In the genomic region with DNA sequence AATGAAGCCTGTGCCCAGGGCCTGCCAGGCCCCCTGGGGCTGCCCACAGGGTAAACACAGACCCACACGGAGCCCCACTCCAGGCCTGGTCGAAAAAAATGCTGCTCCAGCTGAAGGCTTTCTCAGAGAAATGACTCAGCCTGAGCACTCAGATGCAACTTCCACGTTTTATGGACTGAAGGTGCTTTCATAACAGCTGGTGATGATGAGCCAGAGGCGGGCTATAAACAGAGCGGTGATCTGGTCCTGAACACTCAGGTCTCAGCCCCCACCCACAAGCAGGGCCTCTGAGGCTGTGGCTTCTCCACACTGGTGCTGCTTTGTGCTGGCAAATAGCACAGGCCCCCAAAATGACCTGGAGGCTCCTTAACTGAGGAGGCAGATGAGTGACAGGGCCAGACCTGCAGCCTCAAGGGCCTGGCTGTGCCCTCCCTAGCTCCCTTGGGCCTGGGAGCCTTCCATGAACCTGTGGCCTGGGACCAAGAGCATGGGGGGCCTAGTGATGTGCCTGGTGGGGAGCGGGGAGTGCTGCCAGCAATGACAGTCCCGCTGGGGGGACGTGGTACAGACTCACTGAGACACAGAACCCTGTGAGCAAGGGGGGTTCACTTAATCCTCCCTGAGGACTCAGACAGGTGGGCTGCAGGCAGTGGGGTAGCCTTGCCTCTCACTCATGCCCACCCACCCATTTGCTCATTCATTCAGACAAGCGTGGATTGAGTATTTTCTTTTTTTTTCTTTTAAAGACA, we compare ENCODE assay signal across 8 cellular contexts. TPM values are rescaled to one million over a fixed set of nuclear protein-coding genes. Genes with fewer than 3 reads are reported as not detected.
A peak's percentile ranks its signal among the peaks of the same experiment; 100 is the strongest.
DNase-seq lines count a peak whose midpoint lies in the region; ATAC-seq and TF ChIP-seq lines count a peak whose summit lies in the region.

No MANE protein-coding gene starts in this region.

- in situ Hi-C loops in transverse colon (cut with MboI; ENCODE audit: low pct_ligation_motif_present in 1 of 4, low pct_unique_long_range_greater_than_20kb in 1 of 4, low sequenced_read_pairs in 3 of 4), result no loop called here

- no peak for TF ChIP-seq CTCF in fibroblast of villous mesenchyme (IDR thresholded peaks at IDR 0.05; ENCODE audit: insufficient read depth, low read depth, low read length)
- no peak for TF ChIP-seq CTCF in transverse colon (IDR thresholded peaks at IDR 0.05)

- no peaks in the 10 kb centered on the region for H3K27me3 ChIP-seq in transverse colon

- ATAC-seq in GM19467 (IDR thresholded peaks at IDR 0.05; ENCODE audit: unreplicated experiment), result peak; percentile 51
- peak; percentile 96 for ATAC-seq in HG03442 (IDR thresholded peaks at IDR 0.05; ENCODE audit: unreplicated experiment)

- no peaks in the 10 kb centered on the region for H3K36me3 ChIP-seq in transverse colon

- H3K27ac ChIP-seq in transverse colon, result peak overlapping the region in 2 of 4 donors; percentile 29 to 47

- H3K4me3 ChIP-seq in fibroblast of villous mesenchyme (ENCODE audit: low read depth, low read length), result no peak overlapping the region
- no peak overlapping the region for H3K4me3 ChIP-seq in transverse colon

- DNase-seq in GM03348 (ENCODE audit: low spot score) (peak; percentile 83), SKM-1 (lab: John Stamatoyannopoulos, UW; ENCODE audit: unreplicated experiment) (peak; percentile 62), fibroblast of villous mesenchyme (ENCODE audit: low read depth) (peak; percentile 94), transverse colon (peak; percentile 29), hippocampal formation (lab: John Stamatoyannopoulos, UW) (no peak), GM19238 (ENCODE audit: insufficient read length, low spot score) (no peak)

- no peaks in the 10 kb centered on the region for H3K9me3 ChIP-seq in transverse colon

- TF ChIP-seq POLR2A in transverse colon (IDR thresholded peaks at IDR 0.05), result no peak

- TF ChIP-seq EP300 in transverse colon (IDR thresholded peaks at IDR 0.05; ENCODE audit: low read depth), result no peak

- WGBS in transverse colon (ENCODE audit: low coverage in 1 of 2), 2 donors, result 78 to 80% methylated on average over 3 to 9 of the region's 9 CpGs

- intact Hi-C loops in transverse colon (cut with DNase I; ENCODE audit: low total_unique reads), result no loop called here

- no peaks in the 10 kb centered on the region for H3K4me1 ChIP-seq in transverse colon

RNA-seq across cellular contexts. Expression of a gene that starts 23.0 kb away (rescaled TPM):
- 38.4 and 45.1 TPM in 2 replicates for total RNA-seq in fibroblast of villous mesenchyme
- 100 to 1,000 TPM in 1 of 4 donors, 10 to 100 TPM in 3; 64.6 to 109 (median 80.6) TPM for total RNA-seq in transverse colon

RNA-seq across cellular contexts. Expression of a gene that starts 38.9 kb away (rescaled TPM):
- total RNA-seq in fibroblast of villous mesenchyme (17.3 and 26.1 TPM in 2 replicates), transverse colon (10 to 100 TPM in 3 of 4 donors, 1 to 10 TPM in 1; 7.0 to 18.3 (median 14.0) TPM)

RNA-seq across cellular contexts. Expression of a gene that starts 57.7 kb away (rescaled TPM):
- 11.9 and 15.1 TPM in 2 replicates for total RNA-seq in fibroblast of villous mesenchyme
- total RNA-seq in transverse colon, result 100 to 1,000 TPM in 2 of 4 donors, 10 to 100 TPM in 2; 46.8 to 109 (median 86.4) TPM

Comparison
In these comparisons a context has a peak if more than half of its experiments do, and no peak if none do; other contexts are left out.
1. DNase-seq: peak in GM03348 (single experiment), SKM-1 (single experiment), fibroblast of villous mesenchyme (single experiment) and transverse colon (single experiment); none in hippocampal formation (0 of 2) and GM19238 (single experiment).